Comparison of ENCODE assay signal across 22 cellular contexts in genomic region chrX:130984782-130985181, GRCh38.
"Had no signal": no experiment of that assay in that cellular context is flagged by ENCODE, and none has a peak within 500 bp of the region (broad histone marks: within the 10 kb centered on the region; RNA-seq: fewer than 3 reads in every experiment).

No MANE protein-coding gene starts in this region.

- H3K4me3 ChIP-seq: adrenal gland, hepatocyte, sigmoid colon had no signal

- H3K9me3 Mint-ChIP-seq: activated T-helper 2 cell treated with anti-CD3 and anti-CD28 coated beads, Interferon-gamma antibody, Interleukin-2, Interleukin-4, amounts not matched to agents 10 μg/mL and 5 μg/mL and 100 μg/mL, durations not matched to agents 14 hours and 24 hours and 36 hours; T-helper 1 cell treated with Interleukin-12 subunit alpha and Interleukin-12 subunit beta and Interleukin-4 antibody, amounts not matched to agents 30 μg/mL and 1 μg/mL, for 36 hours; WTC11 had no signal

- H3K4me1 ChIP-seq: adrenal gland, sigmoid colon had no signal

- DNase-seq: activated naive CD4-positive, alpha-beta T cell; activated T-cell treated with anti-CD3 and anti-CD28 coated beads, Interleukin-2, amount 50 U/mL, for 1 hour; adrenal gland; central memory CD4-positive, alpha-beta T cell; dermis blood vessel endothelial cell; effector CD8-positive, alpha-beta T cell; foreskin melanocyte; glutamatergic neuron; left ventricle myocardium superior; mammary epithelial cell; occipital lobe; posterior cingulate gyrus; retina; sigmoid colon; stimulated activated CD4-positive, alpha-beta T cell treated with anti-CD3 and anti-CD28 coated beads, Interleukin-4, amount 100 ng/mL, for 1 hour; stimulated activated naive CD4-positive, alpha-beta T cell treated with Interleukin-2 at 50 U/mL for 16 hours; T1000 had no signal

- H3K27ac Mint-ChIP-seq: activated naive CD8-positive, alpha-beta T cell; activated T-helper 2 cell treated with anti-CD3 and anti-CD28 coated beads, Interferon-gamma antibody, Interleukin-2, Interleukin-4, amounts not matched to agents 10 μg/mL and 5 μg/mL and 100 μg/mL, durations not matched to agents 14 hours and 24 hours and 36 hours; T-helper 1 cell treated with Interleukin-12 subunit alpha and Interleukin-12 subunit beta and Interleukin-4 antibody, amounts not matched to agents 30 μg/mL and 1 μg/mL, for 36 hours; WTC11 had no signal

- H3K27me3 Mint-ChIP-seq: activated naive CD8-positive, alpha-beta T cell had no signal

- H3K9me3 ChIP-seq: adrenal gland, sigmoid colon had no signal

- H3K36me3 Mint-ChIP-seq: activated naive CD8-positive, alpha-beta T cell; WTC11 had no signal

- H2AFZ ChIP-seq: hepatocyte had no signal

- H3K79me2 ChIP-seq: hepatocyte had no signal

- H3K27me3 ChIP-seq: hepatocyte, sigmoid colon had no signal

- H3K4me2 ChIP-seq: hepatocyte had no signal

- H3K4me3 Mint-ChIP-seq: activated naive CD8-positive, alpha-beta T cell; T-helper 1 cell treated with Interleukin-12 subunit alpha and Interleukin-12 subunit beta and Interleukin-4 antibody, amounts not matched to agents 30 μg/mL and 1 μg/mL, for 36 hours; WTC11 had no signal

- H3K36me3 ChIP-seq: adrenal gland, sigmoid colon had no signal

- ATAC-seq: left ventricle myocardium superior, WTC11 had no signal

- H3K27ac ChIP-seq: adrenal gland, hepatocyte, sigmoid colon had no signal
